In genomic region chr2:176001281-176001902, GRCh38 we compare ENCODE assay signal across 8 cellular contexts. TPM values are rescaled to one million over a fixed set of nuclear protein-coding genes. Genes with fewer than 3 reads are reported as not detected.
A peak's percentile ranks its signal among the peaks of the same experiment; 100 is the strongest.
DNase-seq lines count a peak whose midpoint lies in the region; ATAC-seq, FAIRE-seq and TF ChIP-seq lines count a peak whose summit lies in the region.

No MANE protein-coding gene starts in this region.

- ATAC-seq in K562: peak; percentile 74

- POLR2A ChIA-PET in K562 (lab: Yijun Ruan, JAX): interaction anchor here (0.7 to 2.2 kb wide), 9 partner anchors 9 to 1712 kb away, joined by 3 to 7 read pairs (median 4); no protein-coding TSS in a partner anchor

- peak overlapping the region; percentile 79 for H3K27ac ChIP-seq in K562 (ENCODE audit: extremely low read depth, low read depth, low read length)
- H3K27ac ChIP-seq in iPS-20b (ENCODE audit: low read length): no peak overlapping the region
- H3K27ac ChIP-seq in smooth muscle cell (ENCODE audit: low read depth): peak overlapping the region; percentile 75

- CTCF ChIA-PET in K562 (lab: Yijun Ruan, JAX; ENCODE audit: low intra/inter-chr PET ratio): no interaction called here

- H3K36me3 ChIP-seq in K562 (ENCODE audit: control insufficient read depth, insufficient read depth, low read length) (no peaks in the 10 kb centered on the region), iPS-20b (ENCODE audit: insufficient read depth, low read depth, low read length) (no peaks in the 10 kb centered on the region), smooth muscle cell (ENCODE audit: low read depth) (no peaks in the 10 kb centered on the region)

- no peak for TF ChIP-seq POLR2A in K562 (conservative IDR thresholded peaks at IDR 0.05)

- H2AFZ ChIP-seq in K562 (ENCODE audit: low read depth, low read length): peak overlapping the region; percentile 97
- peak overlapping the region; percentile 95 for H2AFZ ChIP-seq in smooth muscle cell (ENCODE audit: low read depth)

- TF ChIP-seq RAD21 in K562 (CRISPR knock-in tag; conservative IDR thresholded peaks at IDR 0.05 in 1 of 2, IDR thresholded peaks at IDR 0.05 in 1 of 2): no peak

- no peak for TF ChIP-seq CTCF in LNCaP clone FGC (IDR thresholded peaks at IDR 0.05; ENCODE audit: control insufficient read depth, extremely low read depth, insufficient read depth)
- TF ChIP-seq CTCF in K562 (IDR thresholded peaks at IDR 0.05 in 2 of 3, conservative IDR thresholded peaks at IDR 0.05 in 1 of 3; ENCODE audit: insufficient read depth in 2 of 3, low read depth in 1 of 3, low read length in 3 of 3): no peak
- no peak for TF ChIP-seq CTCF in smooth muscle cell (IDR thresholded peaks at IDR 0.05; ENCODE audit: borderline replicate concordance, insufficient read depth, poor library complexity, severe bottlenecking)

- in situ Hi-C loops in K562 (cut with MboI): no loop called here

- H3K9me3 ChIP-seq in K562 (replicated peaks; ENCODE audit: control insufficient read depth, insufficient read depth, low read depth, low read length) (no peaks in the 10 kb centered on the region), iPS-20b (ENCODE audit: insufficient read depth, low read depth, low read length) (no peaks in the 10 kb centered on the region), smooth muscle cell (replicated peaks; ENCODE audit: low read depth) (no peaks in the 10 kb centered on the region)

- H3K9ac ChIP-seq in K562 (ENCODE audit: insufficient read depth in 1 of 2, low read depth in 2 of 2, low read length in 2 of 2) (peak overlapping the region; percentile 82 to 99), iPS-20b (ENCODE audit: low read depth, low read length) (peak overlapping the region; percentile 71), smooth muscle cell (ENCODE audit: low read depth) (peak overlapping the region; percentile 70)

- no peaks in the 10 kb centered on the region for H4K20me1 ChIP-seq in K562 (replicated peaks; ENCODE audit: control insufficient read depth, insufficient read depth, low read length)
- peaks cover 41% of the 10 kb centered on the region for H4K20me1 ChIP-seq in smooth muscle cell (ENCODE audit: low read depth)

- H3K27me3 ChIP-seq in K562 (ENCODE audit: control insufficient read depth in 2 of 2, insufficient read depth in 2 of 2, low read length in 2 of 2): no peaks in the 10 kb centered on the region
- H3K27me3 ChIP-seq in iPS-20b (ENCODE audit: insufficient read depth, low read length): peaks cover 25% of the 10 kb centered on the region
- no peaks in the 10 kb centered on the region for H3K27me3 ChIP-seq in smooth muscle cell (ENCODE audit: low read depth)

- peak; percentile 67 for FAIRE-seq in K562 (lab: Jason Lieb, UNC)

- DNase-seq in HCEC 1CT: peak; percentile 37
- DNase-seq in LNCaP clone FGC (ENCODE audit: low read depth): no peak
- DNase-seq in SW480 (ENCODE audit: low spot score): peak; percentile 62
- DNase-seq in K562 (ENCODE audit: extremely low read depth in 1 of 4, low spot score in 3 of 4): peak; percentile 18 to 84 (median 42)
- peak; percentile 22 for DNase-seq in smooth muscle cell (lab: John Stamatoyannopoulos, UW; ENCODE audit: unreplicated experiment)
- DNase-seq in NCI-H1048 (lab: John Stamatoyannopoulos, UW): no peak

- peaks cover 23 to 40% of the 10 kb centered on the region in 2 experiments; a peak in 4 of 5 replicates for H3K4me1 ChIP-seq in K562 (replicated peaks in 1 of 2; ENCODE audit: control insufficient read depth in 2 of 2, insufficient read depth in 2 of 2, low read length in 2 of 2)
- H3K4me1 ChIP-seq in iPS-20b (ENCODE audit: insufficient read depth, low read length): no peaks in the 10 kb centered on the region
- H3K4me1 ChIP-seq in smooth muscle cell (ENCODE audit: low read depth): peaks cover 19% of the 10 kb centered on the region

- H3K4me2 ChIP-seq in K562 (ENCODE audit: insufficient read depth, low read length) (peak overlapping the region; percentile 98), smooth muscle cell (peak overlapping the region; percentile 97)

- peaks cover 12% of the 10 kb centered on the region for H3F3A ChIP-seq in smooth muscle cell (ENCODE audit: low read depth)

- H3K4me3 ChIP-seq in GM08714 (ENCODE audit: low read length) (peak overlapping the region; percentile 75), LNCaP clone FGC (ENCODE audit: low read depth, low read length) (peak overlapping the region; percentile 76), K562 (peak overlapping the region; percentile 72), iPS-20b (ENCODE audit: low read length) (peak overlapping the region; percentile 86), smooth muscle cell (peak overlapping the region; percentile 88)

- TF ChIP-seq EP300 in K562 (IDR thresholded peaks at IDR 0.05; ENCODE audit: low read length): no peak

- WGBS in K562 (ENCODE audit: insufficient coverage, low coverage, missing lambda C conversion rate): under 1% methylated on average over 21 of the region's 21 CpGs
- WGBS in smooth muscle cell (ENCODE audit: low lambda C conversion rate): under 1% methylated on average over 21 of the region's 21 CpGs

- intact Hi-C loops in K562 (cut with micrococcal nuclease): loop anchor here (5.0 kb wide), 1 partner anchor 834 kb away; the partner anchor contains the start of gene ATF2

- H3K79me2 ChIP-seq in K562 (ENCODE audit: control insufficient read depth, insufficient read depth, low read length) (peaks cover 60% of the 10 kb centered on the region), smooth muscle cell (ENCODE audit: low read depth) (peaks cover 40% of the 10 kb centered on the region)

- no TSS peak for BruUV-seq in K562 (replicated peaks; lab: Mats Ljungman, UMichigan)

- no peaks in the 10 kb centered on the region for H3K9me1 ChIP-seq in K562 (ENCODE audit: control insufficient read depth, insufficient read depth, low read length)

TF ChIP-seq in K562, 482 proteins besides CTCF, POLR2A, EP300 and RAD21 (continues in another document):
- no peak for TF ChIP-seq ZNF280B (CRISPR knock-in tag; IDR thresholded peaks at IDR 0.05)
- no peak for TF ChIP-seq TEAD4 (IDR thresholded peaks at IDR 0.05; ENCODE audit: low read length)
- TF ChIP-seq TEAD4 (CRISPR knock-in tag; IDR thresholded peaks at IDR 0.05; ENCODE audit: borderline replicate concordance): no peak
- no peak for TF ChIP-seq MCM7 (IDR thresholded peaks at IDR 0.05)
- no peak for TF ChIP-seq ZNF232 (CRISPR knock-in tag; IDR thresholded peaks at IDR 0.05)
- TF ChIP-seq ZNF23 (CRISPR knock-in tag; IDR thresholded peaks at IDR 0.05): no peak
- TF ChIP-seq ATF6 (CRISPR knock-in tag; IDR thresholded peaks at IDR 0.05): no peak

RNA-seq across cellular contexts. Expression of gene LNPK, which starts 0.7 kb away (rescaled TPM):
- 28.6 and 83.9 TPM in 2 replicates for total RNA-seq in K562 (2011; cell fraction: chromatin; rRNA removed; ENCODE audit: low replicate concordance)
- total RNA-seq in K562 (2011; cell fraction: nucleolus; rRNA removed): 13.8 and 17.1 TPM in 2 replicates
- total RNA-seq in K562 (2011; cell fraction: nucleoplasm; rRNA removed): 33.3 and 55.0 TPM in 2 replicates
- total RNA-seq in K562 (2014; rRNA removed): 18.8 and 19.9 TPM in 2 replicates
- total RNA-seq in K562 (2014; rRNA removed; fragmentation: Illumina TruSeq; extraction: Trizol): 33.9 and 34.6 TPM in 2 replicates
- 28.1 and 31.1 TPM in 2 replicates for total RNA-seq in K562 (2015; rRNA removed; fragmentation: Illumina TruSeq; extraction: Trizol)
- 39.0 and 40.4 TPM in 2 replicates for total RNA-seq in K562 (2021)
- 33.2 and 36.5 TPM in 2 replicates for polyA plus RNA-seq in K562 (2011; rRNA removed)
- polyA plus RNA-seq in K562 (2011; cell fraction: cytosol; rRNA removed): 6.1 and 13.4 TPM in 2 replicates
- polyA plus RNA-seq in K562 (2011; cell fraction: nucleus; rRNA removed): 12.5 and 23.2 TPM in 2 replicates
- 11.6 and 17.5 TPM in 2 replicates for polyA plus RNA-seq in K562 (2012)
- polyA plus RNA-seq in K562 (2014; fragmentation: Illumina TruSeq; extraction: Trizol): 17.1 and 21.3 TPM in 2 replicates
- polyA plus RNA-seq in K562 (2014; fragmentation: Nextera tagmentation; extraction: Ambion mirVana): 1 to 10 TPM; 6.4 to 8.7 TPM
- polyA plus RNA-seq in K562 (2014; rRNA removed): 11.9 and 12.7 TPM in 2 replicates
- polyA minus RNA-seq in K562 (2011; rRNA and poly(A)+ RNA removed): 49.7 and 57.3 TPM in 2 replicates
- polyA minus RNA-seq in K562 (2011; cell fraction: cytosol; rRNA and poly(A)+ RNA removed): 16.7 and 26.4 TPM in 2 replicates
- 26.5 and 56.3 TPM in 2 replicates for polyA minus RNA-seq in K562 (2011; cell fraction: nucleus; rRNA and poly(A)+ RNA removed)
- total RNA-seq in smooth muscle cell: 38.5 and 51.4 TPM in 2 replicates
- 14.4 and 23.4 TPM in 2 replicates for polyA plus RNA-seq in smooth muscle cell

Comparison
In these comparisons a context has a peak if more than half of its experiments do, and no peak if none do; other contexts are left out.
1. DNase-seq: peak in HCEC 1CT (single experiment), SW480 (single experiment), K562 (4 of 4) and smooth muscle cell (single experiment); none in LNCaP clone FGC (single experiment) and NCI-H1048 (single experiment).
2. Peak in every context shown above with its lines, with median percentiles within 50 percentile points of each other: H3K4me3 ChIP-seq and H3K9ac ChIP-seq.